ENCODE assay signal across 14 cellular contexts in the genomic region with DNA sequence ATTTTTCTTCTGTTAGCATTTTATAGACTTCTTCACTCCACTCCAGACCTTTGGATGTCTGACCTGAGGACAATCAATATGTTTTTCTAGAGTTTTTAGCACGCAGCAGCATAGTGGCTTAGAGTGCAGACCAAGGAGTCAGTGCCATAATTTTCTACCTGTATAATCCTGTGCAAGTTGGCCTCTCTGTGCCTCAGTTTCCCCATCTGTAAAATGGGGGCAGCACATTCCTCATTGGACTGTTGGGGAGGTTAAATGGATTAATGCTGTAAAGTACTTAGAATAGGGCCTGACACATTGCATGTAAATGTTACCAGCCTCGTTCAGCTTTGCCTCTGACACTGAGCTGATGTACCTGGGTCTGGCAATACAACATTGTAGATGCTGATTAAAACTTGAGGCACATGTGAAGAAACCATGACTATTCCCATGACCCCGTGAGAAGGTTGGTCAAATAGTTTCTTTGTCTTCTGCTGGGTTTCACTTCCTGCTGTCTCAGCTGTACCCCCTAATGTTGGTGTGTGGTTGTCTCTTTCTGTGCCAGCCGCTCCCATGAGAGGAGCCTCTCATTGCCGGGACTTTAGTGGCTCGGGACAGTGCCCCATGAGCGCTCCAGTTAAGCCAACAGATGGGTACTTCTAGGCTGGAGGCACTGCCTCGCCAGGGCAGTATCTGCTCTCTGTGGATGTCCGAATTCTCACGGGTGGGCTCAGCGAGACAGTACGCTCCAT.
DNase-seq lines count a peak whose midpoint lies in the region; ATAC-seq, FAIRE-seq and TF ChIP-seq lines count a peak whose summit lies in the region.
"Had no signal": no experiment of that assay in that cellular context is flagged by ENCODE, and none has a peak within 500 bp of the region (broad histone marks: within the 10 kb centered on the region; RNA-seq: fewer than 3 reads in every experiment).

No MANE protein-coding gene starts in this region.

- H3K4me3 Mint-ChIP-seq in activated CD4-positive, alpha-beta memory T cell treated with anti-CD3 and anti-CD28 coated beads for 36 hours, result no peak overlapping the region
- H3K4me3 Mint-ChIP-seq: activated CD4-positive, alpha-beta T cell treated with anti-CD3 and anti-CD28 coated beads, Interleukin-2, amount 10 ng/mL, durations not matched to agents 24 days and 14 days; CD8-positive, alpha-beta T cell had no signal

- H3K4me1 Mint-ChIP-seq in activated CD4-positive, alpha-beta memory T cell treated with anti-CD3 and anti-CD28 coated beads for 36 hours (ENCODE audit: low read depth), result no peaks in the 10 kb centered on the region
- H3K4me1 Mint-ChIP-seq: activated CD4-positive, alpha-beta T cell treated with anti-CD3 and anti-CD28 coated beads, Interleukin-2, amount 10 ng/mL, durations not matched to agents 24 days and 14 days had no signal

- H3K4me3 ChIP-seq in breast epithelium, result no peak overlapping the region
- H3K4me3 ChIP-seq: adrenal gland had no signal

- H3K27ac ChIP-seq in cingulate gyrus (ENCODE audit: low read depth, low read length) (peak overlapping the region; percentile 47), breast epithelium (no peak overlapping the region)

- no peaks in the 10 kb centered on the region for H3K9me3 ChIP-seq in breast epithelium
- H3K9me3 ChIP-seq: adrenal gland had no signal

- ATAC-seq in GM19324 (IDR thresholded peaks at IDR 0.05; ENCODE audit: low FRiP score, unreplicated experiment), result peak; percentile 48
- ATAC-seq in HG03108 (IDR thresholded peaks at IDR 0.05; ENCODE audit: unreplicated experiment), result peak; percentile 51
- ATAC-seq: CD8-positive, alpha-beta T cell had no signal

- H3K36me3 Mint-ChIP-seq in activated CD4-positive, alpha-beta memory T cell treated with anti-CD3 and anti-CD28 coated beads for 36 hours, result no peaks in the 10 kb centered on the region
- H3K36me3 Mint-ChIP-seq: CD8-positive, alpha-beta T cell had no signal

- CTCF ChIA-PET in activated CD4-positive, alpha-beta memory T cell treated with anti-CD3 and anti-CD28 coated beads for 36 hours (lab: Charles Lee), result no interaction called here

- POLR2A ChIA-PET in activated CD4-positive, alpha-beta memory T cell treated with anti-CD3 and anti-CD28 coated beads for 36 hours (lab: Charles Lee), result no interaction called here

- H3K27me3 ChIP-seq in breast epithelium, result no peaks in the 10 kb centered on the region
- H3K27me3 ChIP-seq: adrenal gland had no signal

- H3K27ac Mint-ChIP-seq in activated CD4-positive, alpha-beta memory T cell treated with anti-CD3 and anti-CD28 coated beads for 36 hours, result no peak overlapping the region
- H3K27ac Mint-ChIP-seq: activated CD4-positive, alpha-beta T cell treated with anti-CD3 and anti-CD28 coated beads, Interleukin-2, amount 10 ng/mL, durations not matched to agents 24 days and 14 days; CD8-positive, alpha-beta T cell had no signal

- peak; percentile 55 for FAIRE-seq in GM12891 (lab: Jason Lieb, UNC)
- FAIRE-seq: endometrium had no signal

- no peaks in the 10 kb centered on the region for H3K36me3 ChIP-seq in breast epithelium
- H3K36me3 ChIP-seq: adrenal gland had no signal

- no peak for TF ChIP-seq POLR2A in GM12891 (IDR thresholded peaks at IDR 0.05; ENCODE audit: low read depth, low read length)
- TF ChIP-seq POLR2A in breast epithelium (IDR thresholded peaks at IDR 0.05), result no peak

- DNase-seq in GM12891 (ENCODE audit: insufficient read length, low spot score) (no peak), breast epithelium (ENCODE audit: low spot score in 2 of 2) (no peak), SW 1271 (lab: John Stamatoyannopoulos, UW) (no peak), ecto neural progenitor cell (ENCODE audit: low spot score) (no peak)
- no peak for DNase-seq in activated CD4-positive, alpha-beta memory T cell treated with anti-CD3 and anti-CD28 coated beads for 36 hours
- DNase-seq: activated CD4-positive, alpha-beta T cell treated with anti-CD3 and anti-CD28 coated beads, Interleukin-2, amount 10 ng/mL, durations not matched to agents 24 days and 14 days; CD8-positive, alpha-beta T cell; NCI-H2029; SHP77 treated with DMSO at 0.1 percent for 48 hours had no signal

- no peaks in the 10 kb centered on the region for H3K9me3 Mint-ChIP-seq in activated CD4-positive, alpha-beta memory T cell treated with anti-CD3 and anti-CD28 coated beads for 36 hours
- H3K9me3 Mint-ChIP-seq: activated CD4-positive, alpha-beta T cell treated with anti-CD3 and anti-CD28 coated beads, Interleukin-2, amount 10 ng/mL, durations not matched to agents 24 days and 14 days; CD8-positive, alpha-beta T cell had no signal

- intact Hi-C loops in breast epithelium (cut with DNase I; ENCODE audit: low total_unique reads), result loop anchor here (2.0 to 10.0 kb wide), 2 partner anchors 30 to 120 kb away; no protein-coding TSS in a partner anchor
- intact Hi-C loops in activated CD4-positive, alpha-beta memory T cell treated with anti-CD3 and anti-CD28 coated beads for 36 hours (cut with micrococcal nuclease), result no loop called here

- H3K4me1 ChIP-seq in breast epithelium, result no peaks in the 10 kb centered on the region

- TF ChIP-seq CTCF in breast epithelium (IDR thresholded peaks at IDR 0.05), result no peak

- H3K27me3 Mint-ChIP-seq in activated CD4-positive, alpha-beta memory T cell treated with anti-CD3 and anti-CD28 coated beads for 36 hours, result peaks cover 4% of the 10 kb centered on the region

TF ChIP-seq in GM12891, 5 proteins besides CTCF, POLR2A, EP300 and RAD21:
- peak; percentile 77 for TF ChIP-seq SPI1 (IDR thresholded peaks at IDR 0.05; ENCODE audit: low read depth, low read length)
- no peak for TF ChIP-seq POU2F2 (IDR thresholded peaks at IDR 0.05; ENCODE audit: low read depth, low read length)
